Comparison of ENCODE assay signal across 1 cellular context in genomic region chr6:159578629-159579028, GRCh38.
TF ChIP-seq lines count a peak whose summit lies in the region.

No MANE protein-coding gene starts in this region.

TF ChIP-seq in HEK293, 187 proteins besides CTCF, POLR2A, EP300 and RAD21 (continued from another document):
- TF ChIP-seq, protein P1, sequence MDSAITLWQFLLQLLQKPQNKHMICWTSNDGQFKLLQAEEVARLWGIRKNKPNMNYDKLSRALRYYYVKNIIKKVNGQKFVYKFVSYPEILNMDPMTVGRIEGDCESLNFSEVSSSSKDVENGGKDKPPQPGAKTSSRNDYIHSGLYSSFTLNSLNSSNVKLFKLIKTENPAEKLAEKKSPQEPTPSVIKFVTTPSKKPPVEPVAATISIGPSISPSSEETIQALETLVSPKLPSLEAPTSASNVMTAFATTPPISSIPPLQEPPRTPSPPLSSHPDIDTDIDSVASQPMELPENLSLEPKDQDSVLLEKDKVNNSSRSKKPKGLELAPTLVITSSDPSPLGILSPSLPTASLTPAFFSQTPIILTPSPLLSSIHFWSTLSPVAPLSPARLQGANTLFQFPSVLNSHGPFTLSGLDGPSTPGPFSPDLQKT (IDR thresholded peaks at IDR 0.05; ENCODE audit: borderline replicate concordance, low read depth, low read length) = no peak
- no peak for TF ChIP-seq KLF9 (tag by site-specific recombination; IDR thresholded peaks at IDR 0.05; ENCODE audit: low read depth)
TF ChIP-seq in HEK293: peak in this region for 4.
